1 cellular context compared by ENCODE assay signal in the genomic region with DNA sequence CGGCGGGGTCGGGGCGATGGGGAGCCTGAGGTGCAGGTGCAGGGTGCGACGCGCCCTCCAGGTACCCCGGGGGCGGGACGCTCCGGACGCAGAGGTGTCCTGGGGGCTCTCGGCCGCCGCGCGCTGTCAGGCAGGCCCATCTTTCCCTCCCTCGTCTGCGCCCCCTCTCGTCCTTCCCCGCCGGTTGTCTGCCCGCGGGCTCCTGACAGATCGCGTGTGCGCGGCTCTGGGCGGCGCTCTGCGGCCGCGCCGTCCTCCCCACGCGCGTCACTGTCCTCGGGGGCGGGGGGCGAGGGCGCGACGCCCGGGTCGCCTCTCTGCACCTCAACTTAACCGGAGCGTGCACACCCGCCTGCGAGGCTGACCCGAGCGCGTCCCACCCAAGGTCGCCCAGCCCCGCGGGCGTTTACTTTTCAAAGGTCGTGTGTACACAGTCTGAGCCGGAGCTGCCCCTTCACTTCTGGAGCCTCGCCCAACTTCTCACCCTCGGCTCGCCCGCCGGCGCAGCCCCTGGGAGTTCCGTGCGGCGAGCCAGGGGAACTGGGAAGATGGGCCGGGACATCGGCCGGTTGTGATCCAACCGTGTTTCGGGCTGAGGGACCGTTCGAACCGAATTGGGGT.
A peak's percentile ranks its signal among the peaks of the same experiment; 100 is the strongest.
TF ChIP-seq lines count a peak whose summit lies in the region.

No MANE protein-coding gene starts in this region.

TF ChIP-seq in HEK293, 187 proteins besides CTCF, POLR2A, EP300 and RAD21 (continued from another document):
- TF ChIP-seq, protein P1, sequence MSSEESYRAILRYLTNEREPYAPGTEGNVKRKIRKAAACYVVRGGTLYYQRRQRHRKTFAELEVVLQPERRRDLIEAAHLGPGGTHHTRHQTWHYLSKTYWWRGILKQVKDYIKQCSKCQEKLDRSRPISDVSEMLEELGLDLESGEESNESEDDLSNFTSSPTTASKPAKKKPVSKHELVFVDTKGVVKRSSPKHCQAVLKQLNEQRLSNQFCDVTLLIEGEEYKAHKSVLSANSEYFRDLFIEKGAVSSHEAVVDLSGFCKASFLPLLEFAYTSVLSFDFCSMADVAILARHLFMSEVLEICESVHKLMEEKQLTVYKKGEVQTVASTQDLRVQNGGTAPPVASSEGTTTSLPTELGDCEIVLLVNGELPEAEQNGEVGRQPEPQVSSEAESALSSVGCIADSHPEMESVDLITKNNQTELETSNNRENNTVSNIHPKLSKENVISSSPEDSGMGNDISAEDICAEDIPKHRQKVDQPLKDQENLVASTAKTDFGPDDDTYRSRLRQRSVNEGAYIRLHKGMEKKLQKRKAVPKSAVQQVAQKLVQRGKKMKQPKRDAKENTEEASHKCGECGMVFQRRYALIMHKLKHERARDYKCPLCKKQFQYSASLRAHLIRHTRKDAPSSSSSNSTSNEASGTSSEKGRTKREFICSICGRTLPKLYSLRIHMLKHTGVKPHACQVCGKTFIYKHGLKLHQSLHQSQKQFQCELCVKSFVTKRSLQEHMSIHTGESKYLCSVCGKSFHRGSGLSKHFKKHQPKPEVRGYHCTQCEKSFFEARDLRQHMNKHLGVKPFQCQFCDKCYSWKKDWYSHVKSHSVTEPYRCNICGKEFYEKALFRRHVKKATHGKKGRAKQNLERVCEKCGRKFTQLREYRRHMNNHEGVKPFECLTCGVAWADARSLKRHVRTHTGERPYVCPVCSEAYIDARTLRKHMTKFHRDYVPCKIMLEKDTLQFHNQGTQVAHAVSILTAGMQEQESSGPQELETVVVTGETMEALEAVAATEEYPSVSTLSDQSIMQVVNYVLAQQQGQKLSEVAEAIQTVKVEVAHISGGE (tag by site-specific recombination; conservative IDR thresholded peaks at IDR 0.05; ENCODE audit: low read depth), result no peak; the same call in none of the 2 replicates
- TF ChIP-seq EGR2 (tag by site-specific recombination; IDR thresholded peaks at IDR 0.05; ENCODE audit: low read depth) (peak; percentile 78), ZIC2 (tag by site-specific recombination; IDR thresholded peaks at IDR 0.05) (peak; percentile 60), ZXDB (tag by site-specific recombination; IDR thresholded peaks at IDR 0.05) (no peak; the same call in 1 of the 2 replicates), ZBTB48 (tag by site-specific recombination; IDR thresholded peaks at IDR 0.05) (no peak), KLF9 (tag by site-specific recombination; IDR thresholded peaks at IDR 0.05; ENCODE audit: low read depth) (peak; percentile 18), ZNF121 (tag by site-specific recombination; IDR thresholded peaks at IDR 0.05) (0 out of 2 replicates have a peak, but pooled peaks have one; percentile 10), GLIS2 (tag by site-specific recombination; IDR thresholded peaks at IDR 0.05) (peak; percentile 35), YY2 (tag by site-specific recombination; IDR thresholded peaks at IDR 0.05) (0 out of 2 replicates have a peak, but pooled peaks have one; percentile 51), ZNF792 (tag by site-specific recombination; IDR thresholded peaks at IDR 0.05) (no peak), ZNF473 (tag by site-specific recombination; IDR thresholded peaks at IDR 0.05) (no peak), ZSCAN30 (tag by site-specific recombination; IDR thresholded peaks at IDR 0.05) (peak; percentile 50; the same call in 1 of the 2 replicates), ZBTB1 (tag by site-specific recombination; IDR thresholded peaks at IDR 0.05) (no peak), ZNF341 (tag by site-specific recombination; IDR thresholded peaks at IDR 0.05; ENCODE audit: low read depth) (no peak), ZEB2 (tag by site-specific recombination; IDR thresholded peaks at IDR 0.05) (peak; percentile 77), ZNF747 (tag by site-specific recombination; IDR thresholded peaks at IDR 0.05) (no peak), KLF16 (tag by site-specific recombination; IDR thresholded peaks at IDR 0.05) (0 out of 2 replicates have a peak, but pooled peaks have one; percentile 22), ZNF223 (tag by site-specific recombination; IDR thresholded peaks at IDR 0.05) (0 out of 2 replicates have a peak, but pooled peaks have one; percentile 4), ZNF830 (tag by site-specific recombination; IDR thresholded peaks at IDR 0.05; ENCODE audit: low read depth) (no peak), KLF7 (tag by site-specific recombination; IDR thresholded peaks at IDR 0.05; ENCODE audit: borderline replicate concordance) (peak; percentile 17; the same call in 1 of the 2 replicates), KLF1 (tag by site-specific recombination; IDR thresholded peaks at IDR 0.05) (peak; percentile 96), MYNN (tag by site-specific recombination; IDR thresholded peaks at IDR 0.05; ENCODE audit: borderline replicate concordance) (peak; percentile 65; the same call in 1 of the 2 replicates), ZNF654 (tag by site-specific recombination; IDR thresholded peaks at IDR 0.05; ENCODE audit: low read depth) (no peak), SP3 (tag by site-specific recombination; IDR thresholded peaks at IDR 0.05) (peak; percentile 71; the same call in 1 of the 2 replicates), ZNF354C (tag by site-specific recombination; IDR thresholded peaks at IDR 0.05; ENCODE audit: borderline replicate concordance, low read depth) (no peak), ZNF600 (tag by site-specific recombination; IDR thresholded peaks at IDR 0.05) (peak; percentile 10; the same call in 1 of the 2 replicates), ZNF140 (tag by site-specific recombination; IDR thresholded peaks at IDR 0.05) (no peak)
- TF ChIP-seq, protein P2, sequence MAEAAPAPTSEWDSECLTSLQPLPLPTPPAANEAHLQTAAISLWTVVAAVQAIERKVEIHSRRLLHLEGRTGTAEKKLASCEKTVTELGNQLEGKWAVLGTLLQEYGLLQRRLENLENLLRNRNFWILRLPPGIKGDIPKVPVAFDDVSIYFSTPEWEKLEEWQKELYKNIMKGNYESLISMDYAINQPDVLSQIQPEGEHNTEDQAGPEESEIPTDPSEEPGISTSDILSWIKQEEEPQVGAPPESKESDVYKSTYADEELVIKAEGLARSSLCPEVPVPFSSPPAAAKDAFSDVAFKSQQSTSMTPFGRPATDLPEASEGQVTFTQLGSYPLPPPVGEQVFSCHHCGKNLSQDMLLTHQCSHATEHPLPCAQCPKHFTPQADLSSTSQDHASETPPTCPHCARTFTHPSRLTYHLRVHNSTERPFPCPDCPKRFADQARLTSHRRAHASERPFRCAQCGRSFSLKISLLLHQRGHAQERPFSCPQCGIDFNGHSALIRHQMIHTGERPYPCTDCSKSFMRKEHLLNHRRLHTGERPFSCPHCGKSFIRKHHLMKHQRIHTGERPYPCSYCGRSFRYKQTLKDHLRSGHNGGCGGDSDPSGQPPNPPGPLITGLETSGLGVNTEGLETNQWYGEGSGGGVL (tag by site-specific recombination; IDR thresholded peaks at IDR 0.05), result peak; percentile 41
- TF ChIP-seq, protein P3, sequence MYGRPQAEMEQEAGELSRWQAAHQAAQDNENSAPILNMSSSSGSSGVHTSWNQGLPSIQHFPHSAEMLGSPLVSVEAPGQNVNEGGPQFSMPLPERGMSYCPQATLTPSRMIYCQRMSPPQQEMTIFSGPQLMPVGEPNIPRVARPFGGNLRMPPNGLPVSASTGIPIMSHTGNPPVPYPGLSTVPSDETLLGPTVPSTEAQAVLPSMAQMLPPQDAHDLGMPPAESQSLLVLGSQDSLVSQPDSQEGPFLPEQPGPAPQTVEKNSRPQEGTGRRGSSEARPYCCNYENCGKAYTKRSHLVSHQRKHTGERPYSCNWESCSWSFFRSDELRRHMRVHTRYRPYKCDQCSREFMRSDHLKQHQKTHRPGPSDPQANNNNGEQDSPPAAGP (tag by site-specific recombination; IDR thresholded peaks at IDR 0.05), result peak; percentile 57; the same call in 1 of the 2 replicates
- TF ChIP-seq, protein P4, sequence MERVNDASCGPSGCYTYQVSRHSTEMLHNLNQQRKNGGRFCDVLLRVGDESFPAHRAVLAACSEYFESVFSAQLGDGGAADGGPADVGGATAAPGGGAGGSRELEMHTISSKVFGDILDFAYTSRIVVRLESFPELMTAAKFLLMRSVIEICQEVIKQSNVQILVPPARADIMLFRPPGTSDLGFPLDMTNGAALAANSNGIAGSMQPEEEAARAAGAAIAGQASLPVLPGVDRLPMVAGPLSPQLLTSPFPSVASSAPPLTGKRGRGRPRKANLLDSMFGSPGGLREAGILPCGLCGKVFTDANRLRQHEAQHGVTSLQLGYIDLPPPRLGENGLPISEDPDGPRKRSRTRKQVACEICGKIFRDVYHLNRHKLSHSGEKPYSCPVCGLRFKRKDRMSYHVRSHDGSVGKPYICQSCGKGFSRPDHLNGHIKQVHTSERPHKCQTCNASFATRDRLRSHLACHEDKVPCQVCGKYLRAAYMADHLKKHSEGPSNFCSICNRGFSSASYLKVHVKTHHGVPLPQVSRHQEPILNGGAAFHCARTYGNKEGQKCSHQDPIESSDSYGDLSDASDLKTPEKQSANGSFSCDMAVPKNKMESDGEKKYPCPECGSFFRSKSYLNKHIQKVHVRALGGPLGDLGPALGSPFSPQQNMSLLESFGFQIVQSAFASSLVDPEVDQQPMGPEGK (tag by site-specific recombination; IDR thresholded peaks at IDR 0.05), result no peak; the same call in none of the 2 replicates
- TF ChIP-seq, protein P5, sequence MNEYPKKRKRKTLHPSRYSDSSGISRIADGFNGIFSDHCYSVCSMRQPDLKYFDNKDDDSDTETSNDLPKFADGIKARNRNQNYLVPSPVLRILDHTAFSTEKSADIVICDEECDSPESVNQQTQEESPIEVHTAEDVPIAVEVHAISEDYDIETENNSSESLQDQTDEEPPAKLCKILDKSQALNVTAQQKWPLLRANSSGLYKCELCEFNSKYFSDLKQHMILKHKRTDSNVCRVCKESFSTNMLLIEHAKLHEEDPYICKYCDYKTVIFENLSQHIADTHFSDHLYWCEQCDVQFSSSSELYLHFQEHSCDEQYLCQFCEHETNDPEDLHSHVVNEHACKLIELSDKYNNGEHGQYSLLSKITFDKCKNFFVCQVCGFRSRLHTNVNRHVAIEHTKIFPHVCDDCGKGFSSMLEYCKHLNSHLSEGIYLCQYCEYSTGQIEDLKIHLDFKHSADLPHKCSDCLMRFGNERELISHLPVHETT (tag by site-specific recombination; IDR thresholded peaks at IDR 0.05), result no peak
- TF ChIP-seq, protein P6, sequence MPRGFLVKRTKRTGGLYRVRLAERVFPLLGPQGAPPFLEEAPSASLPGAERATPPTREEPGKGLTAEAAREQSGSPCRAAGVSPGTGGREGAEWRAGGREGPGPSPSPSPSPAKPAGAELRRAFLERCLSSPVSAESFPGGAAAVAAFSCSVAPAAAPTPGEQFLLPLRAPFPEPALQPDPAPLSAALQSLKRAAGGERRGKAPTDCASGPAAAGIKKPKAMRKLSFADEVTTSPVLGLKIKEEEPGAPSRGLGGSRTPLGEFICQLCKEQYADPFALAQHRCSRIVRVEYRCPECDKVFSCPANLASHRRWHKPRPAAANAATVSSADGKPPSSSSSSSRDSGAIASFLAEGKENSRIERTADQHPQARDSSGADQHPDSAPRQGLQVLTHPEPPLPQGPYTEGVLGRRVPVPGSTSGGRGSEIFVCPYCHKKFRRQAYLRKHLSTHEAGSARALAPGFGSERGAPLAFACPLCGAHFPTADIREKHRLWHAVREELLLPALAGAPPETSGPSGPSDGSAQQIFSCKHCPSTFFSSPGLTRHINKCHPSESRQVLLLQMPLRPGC (tag by site-specific recombination; IDR thresholded peaks at IDR 0.05), result peak; percentile 40; the same call in 1 of the 2 replicates
- TF ChIP-seq, protein P7, sequence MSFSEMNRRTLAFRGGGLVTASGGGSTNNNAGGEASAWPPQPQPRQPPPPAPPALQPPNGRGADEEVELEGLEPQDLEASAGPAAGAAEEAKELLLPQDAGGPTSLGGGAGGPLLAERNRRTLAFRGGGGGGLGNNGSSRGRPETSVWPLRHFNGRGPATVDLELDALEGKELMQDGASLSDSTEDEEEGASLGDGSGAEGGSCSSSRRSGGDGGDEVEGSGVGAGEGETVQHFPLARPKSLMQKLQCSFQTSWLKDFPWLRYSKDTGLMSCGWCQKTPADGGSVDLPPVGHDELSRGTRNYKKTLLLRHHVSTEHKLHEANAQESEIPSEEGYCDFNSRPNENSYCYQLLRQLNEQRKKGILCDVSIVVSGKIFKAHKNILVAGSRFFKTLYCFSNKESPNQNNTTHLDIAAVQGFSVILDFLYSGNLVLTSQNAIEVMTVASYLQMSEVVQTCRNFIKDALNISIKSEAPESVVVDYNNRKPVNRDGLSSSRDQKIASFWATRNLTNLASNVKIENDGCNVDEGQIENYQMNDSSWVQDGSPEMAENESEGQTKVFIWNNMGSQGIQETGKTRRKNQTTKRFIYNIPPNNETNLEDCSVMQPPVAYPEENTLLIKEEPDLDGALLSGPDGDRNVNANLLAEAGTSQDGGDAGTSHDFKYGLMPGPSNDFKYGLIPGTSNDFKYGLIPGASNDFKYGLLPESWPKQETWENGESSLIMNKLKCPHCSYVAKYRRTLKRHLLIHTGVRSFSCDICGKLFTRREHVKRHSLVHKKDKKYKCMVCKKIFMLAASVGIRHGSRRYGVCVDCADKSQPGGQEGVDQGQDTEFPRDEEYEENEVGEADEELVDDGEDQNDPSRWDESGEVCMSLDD (tag by site-specific recombination; IDR thresholded peaks at IDR 0.05), result peak; percentile 61
